8 cellular contexts compared by ENCODE assay signal in genomic region chrX:11759172-11759460, GRCh38. TPM values are rescaled to one million over a fixed set of nuclear protein-coding genes. Genes with fewer than 3 reads are reported as not detected.
DNase-seq lines count a peak whose midpoint lies in the region; ATAC-seq, FAIRE-seq and TF ChIP-seq lines count a peak whose summit lies in the region.

No MANE protein-coding gene starts in this region.

- H3K9me3 ChIP-seq in heart right ventricle (no peaks in the 10 kb centered on the region), mammary epithelial cell (replicated peaks; ENCODE audit: insufficient read depth, low read length) (peaks cover 4% of the 10 kb centered on the region), mucosa of descending colon (no peaks in the 10 kb centered on the region)

- H3K4me2 ChIP-seq in mammary epithelial cell (ENCODE audit: insufficient read depth, low read depth, low read length) = peak overlapping the region; percentile 65

- H3K36me3 ChIP-seq in heart right ventricle = peaks cover 0 to 36% (median 26%) of the 10 kb centered on the region in 9 donors
- H3K36me3 ChIP-seq in mammary epithelial cell (ENCODE audit: insufficient read depth, low read length) = no peaks in the 10 kb centered on the region
- H3K36me3 ChIP-seq in mucosa of descending colon (ENCODE audit: low read depth) = no peaks in the 10 kb centered on the region

- CTCF ChIA-PET in mammary epithelial cell (lab: Charles Lee; ENCODE audit: low non-redundant PET) = interaction anchor here (0.6 to 0.7 kb wide), 2 partner anchors 1206 to 1569 kb away, joined by 3 to 9 read pairs; no protein-coding TSS in a partner anchor

- 0 to 1% methylated on average over 5 to 7 of the region's 7 CpGs for WGBS in heart right ventricle, 2 donors
- WGBS in mammary epithelial cell (ENCODE audit: low coverage, missing lambda C conversion rate) = 39% methylated on average over 7 of the region's 7 CpGs

- H3K4me1 ChIP-seq in heart right ventricle (peaks cover 0 to 20% (median 9%) of the 10 kb centered on the region in 9 donors), mammary epithelial cell (ENCODE audit: insufficient read depth, low read length) (peaks cover 14% of the 10 kb centered on the region), mucosa of descending colon (ENCODE audit: low read depth) (peaks cover 6% of the 10 kb centered on the region)

- H3K27ac ChIP-seq in heart right ventricle (peak overlapping the region in 9 of 10 donors; percentile 86 to 94 (median 89)), mammary epithelial cell (ENCODE audit: insufficient read depth, low read depth, low read length) (peak overlapping the region; percentile 85)

- TF ChIP-seq CTCF in heart right ventricle (IDR thresholded peaks at IDR 0.05) (no peak), mammary epithelial cell (conservative IDR thresholded peaks at IDR 0.05 in 1 of 2, IDR thresholded peaks at IDR 0.05 in 1 of 2; ENCODE audit: extremely low read depth in 1 of 2, insufficient read depth in 1 of 2, low read depth in 1 of 2, low read length in 2 of 2) (no peak), mucosa of descending colon (IDR thresholded peaks at IDR 0.05) (no peak)

- no peak for FAIRE-seq in GM19239 (lab: Jason Lieb, UNC)

- DNase-seq in heart right ventricle (no peak), cardiac septum (ENCODE audit: low spot score) (no peak), mammary epithelial cell (no peak), mucosa of descending colon (no peak), NCI-H1417 (lab: John Stamatoyannopoulos, UW) (no peak), GM19239 (ENCODE audit: insufficient read length, low spot score) (no peak)
- no peak for DNase-seq in stimulated activated CD4-positive, alpha-beta T cell treated with anti-CD3 and anti-CD28 coated beads, Interleukin-4, amount 100 ng/mL, for 4 hours

- H3K4me3 ChIP-seq in heart right ventricle (peak overlapping the region; percentile 55 to 84 (median 74)), mammary epithelial cell (replicated peaks in 1 of 3; ENCODE audit: insufficient read depth in 1 of 3, low read depth in 2 of 3, low read length in 3 of 3) (peak overlapping the region; percentile 73 to 80 (median 79)), mucosa of descending colon (peak overlapping the region; percentile 34)

- peak in 1 of 8 donors; percentile 5 for ATAC-seq in heart right ventricle
- peak; percentile 1 for ATAC-seq in mucosa of descending colon
- no peak for ATAC-seq in HG03571 (IDR thresholded peaks at IDR 0.05; ENCODE audit: unreplicated experiment)

- no TSS peak for BruUV-seq in mammary epithelial cell (replicated peaks; lab: Mats Ljungman, UMichigan)

- in situ Hi-C loops in mammary epithelial cell (cut with MboI; ENCODE audit: low sequenced_read_pairs in 2 of 2) = loop anchor here in 1 of 2 donors (25.0 kb wide), 1 partner anchor 222 kb away; no protein-coding TSS in a partner anchor

- dilution Hi-C loops in mammary epithelial cell (cut with HindIII; ENCODE audit: low sequenced_read_pairs) = no loop called here

- H3K9ac ChIP-seq in mammary epithelial cell (ENCODE audit: insufficient read depth, low read length) = peak overlapping the region; percentile 87

- H3K27me3 ChIP-seq in heart right ventricle (peaks cover 0 to 10% (median 0%) of the 10 kb centered on the region in 7 donors), mammary epithelial cell (ENCODE audit: insufficient read depth, low read length) (no peaks in the 10 kb centered on the region)

- no peaks in the 10 kb centered on the region for H4K20me1 ChIP-seq in mammary epithelial cell (ENCODE audit: insufficient read depth, low read length)

- intact Hi-C loops in heart right ventricle (cut with DNase I) = no loop called here
- intact Hi-C loops in cardiac septum (cut with DNase I) = no loop called here
- intact Hi-C loops in mammary epithelial cell (cut with micrococcal nuclease) = no loop called here
- intact Hi-C loops in mucosa of descending colon (cut with DNase I, micrococcal nuclease) = no loop called here

- H3K79me2 ChIP-seq in mammary epithelial cell (ENCODE audit: insufficient read depth, low read length) = peaks cover 14% of the 10 kb centered on the region

- peak overlapping the region; percentile 88 for H2AFZ ChIP-seq in mammary epithelial cell (ENCODE audit: low read depth, low read length)

RNA-seq across cellular contexts. Expression of gene MSL3, which starts 1.1 kb away (rescaled TPM):
- total RNA-seq in heart right ventricle (10 to 100 TPM in 9 of 10 donors, 1 to 10 TPM in 1; 7.7 to 18.1 (median 11.0) TPM), cardiac septum (11.0 TPM), mammary epithelial cell (10 to 100 TPM; 19.8 to 23.8 TPM), mucosa of descending colon (10 to 100 TPM; 17.2 to 25.3 (median 19.5) TPM)
- polyA plus RNA-seq in heart right ventricle (10 to 100 TPM; 17.8 to 24.1 TPM), mammary epithelial cell (19.0 TPM)
- 37.5 TPM for polyA minus RNA-seq in mammary epithelial cell
